ENCODE assay signal across 1 cellular context in genomic region chr3:70738310-70738681, GRCh38.
TF ChIP-seq lines count a peak whose summit lies in the region.

No MANE protein-coding gene starts in this region.

TF ChIP-seq in HepG2, 621 proteins besides CTCF, POLR2A, EP300 and RAD21 (continued from another document):
- TF ChIP-seq, protein P1, sequence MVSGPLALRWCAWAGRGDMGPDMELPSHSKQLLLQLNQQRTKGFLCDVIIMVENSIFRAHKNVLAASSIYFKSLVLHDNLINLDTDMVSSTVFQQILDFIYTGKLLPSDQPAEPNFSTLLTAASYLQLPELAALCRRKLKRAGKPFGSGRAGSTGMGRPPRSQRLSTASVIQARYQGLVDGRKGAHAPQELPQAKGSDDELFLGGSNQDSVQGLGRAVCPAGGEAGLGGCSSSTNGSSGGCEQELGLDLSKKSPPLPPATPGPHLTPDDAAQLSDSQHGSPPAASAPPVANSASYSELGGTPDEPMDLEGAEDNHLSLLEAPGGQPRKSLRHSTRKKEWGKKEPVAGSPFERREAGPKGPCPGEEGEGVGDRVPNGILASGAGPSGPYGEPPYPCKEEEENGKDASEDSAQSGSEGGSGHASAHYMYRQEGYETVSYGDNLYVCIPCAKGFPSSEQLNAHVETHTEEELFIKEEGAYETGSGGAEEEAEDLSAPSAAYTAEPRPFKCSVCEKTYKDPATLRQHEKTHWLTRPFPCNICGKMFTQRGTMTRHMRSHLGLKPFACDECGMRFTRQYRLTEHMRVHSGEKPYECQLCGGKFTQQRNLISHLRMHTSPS (CRISPR knock-in tag; IDR thresholded peaks at IDR 0.05; ENCODE audit: low read depth) = no peak
- no peak for TF ChIP-seq ZNF317 (CRISPR knock-in tag; IDR thresholded peaks at IDR 0.05)
- no peak for TF ChIP-seq ZMAT5 (CRISPR knock-in tag; IDR thresholded peaks at IDR 0.05; ENCODE audit: borderline replicate concordance, low read depth)
- TF ChIP-seq SALL1 (CRISPR knock-in tag; IDR thresholded peaks at IDR 0.05) = no peak
